In the genomic region with DNA sequence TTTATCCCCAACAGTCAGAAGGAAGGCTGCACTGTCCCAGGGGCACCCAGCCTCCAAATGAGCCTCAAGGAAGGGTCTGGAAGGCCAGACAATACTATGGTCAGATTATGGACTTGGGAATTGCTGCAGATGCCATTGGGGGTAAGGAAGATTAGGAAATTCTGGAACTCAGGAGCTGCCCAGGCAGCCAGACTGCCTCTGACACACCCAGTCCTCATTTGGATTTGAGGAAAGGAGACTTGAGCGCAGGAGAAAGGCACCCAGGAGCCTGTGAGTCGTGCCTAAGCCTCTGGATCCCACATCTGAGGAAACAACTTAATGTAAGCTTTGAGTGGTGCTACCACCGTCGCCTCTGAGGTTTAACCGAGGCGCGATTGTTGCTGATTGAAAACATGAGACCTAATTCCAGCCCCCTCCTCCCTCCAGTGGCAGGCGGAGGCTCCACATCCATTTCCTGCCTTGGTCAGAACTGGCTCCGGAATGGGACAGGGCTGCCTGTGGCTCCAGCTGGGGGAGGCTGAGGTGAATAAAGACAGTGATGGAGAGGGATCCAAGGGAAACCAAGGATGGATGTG, we compare ENCODE assay signal across 12 cellular contexts.
DNase-seq lines count a peak whose midpoint lies in the region; ATAC-seq and TF ChIP-seq lines count a peak whose summit lies in the region.
"Had no signal": no experiment of that assay in that cellular context is flagged by ENCODE, and none has a peak within 500 bp of the region (broad histone marks: within the 10 kb centered on the region; RNA-seq: fewer than 3 reads in every experiment).

No MANE protein-coding gene starts in this region.

- H3K36me3 ChIP-seq in BLaER1, result no peaks in the 10 kb centered on the region
- H3K36me3 ChIP-seq in neuronal stem cell (replicated peaks in 1 of 2; ENCODE audit: control insufficient read depth in 2 of 2, insufficient read depth in 2 of 2, low read length in 2 of 2), result no peaks in the 10 kb centered on the region

- no peaks in the 10 kb centered on the region for H3K36me3 Mint-ChIP-seq in activated T-cell treated with anti-CD3 and anti-CD28 coated beads, Interleukin-2, amount 50 U/mL, for 72 hours (ENCODE audit: insufficient read depth in 2 of 2)

- H3K4me1 ChIP-seq in BLaER1 (peaks cover 43% of the 10 kb centered on the region), foreskin keratinocyte (no peaks in the 10 kb centered on the region), neuronal stem cell (ENCODE audit: control insufficient read depth in 2 of 2, insufficient read depth in 1 of 2, low read depth in 1 of 2, low read length in 2 of 2) (peaks cover 15 to 16% of the 10 kb centered on the region in 2 donors)

- H3K4me3 ChIP-seq in BLaER1, result no peak overlapping the region
- no peak overlapping the region for H3K4me3 ChIP-seq in neuronal stem cell (ENCODE audit: low read length in 2 of 2)

- H3K18ac ChIP-seq in neuronal stem cell (ENCODE audit: low read length), result peak overlapping the region; percentile 80

- no CpG with 5 or more reads among the region's 9 CpGs for WGBS in neuronal stem cell (ENCODE audit: extremely low coverage in 2 of 2, insufficient read length in 2 of 2, insufficient replicate concordance in 1 of 2), 2 donors

- H3K4me3 Mint-ChIP-seq in activated T-cell treated with anti-CD3 and anti-CD28 coated beads, Interleukin-2, amount 50 U/mL, for 72 hours, result no peak overlapping the region
- H3K4me3 Mint-ChIP-seq: activated B cell treated with CpG ODN at 0.5 μM for 24 hours had no signal

- H4K91ac ChIP-seq in neuronal stem cell (ENCODE audit: low read depth, low read length, poor library complexity), result no peak overlapping the region

- peaks cover 6% of the 10 kb centered on the region for H3K27me3 Mint-ChIP-seq in activated T-cell treated with anti-CD3 and anti-CD28 coated beads, Interleukin-2, amount 50 U/mL, for 72 hours (ENCODE audit: low read depth)

- peak overlapping the region; percentile 0 for H2AK5ac ChIP-seq in neuronal stem cell (ENCODE audit: low read depth, low read length)

- TF ChIP-seq CTCF in foreskin keratinocyte (conservative IDR thresholded peaks at IDR 0.05), result no peak

- no peak overlapping the region for H2BK120ac ChIP-seq in neuronal stem cell (ENCODE audit: low read depth, low read length)

- H4K20me1 ChIP-seq in BLaER1, result no peaks in the 10 kb centered on the region

- H3K4me2 ChIP-seq in BLaER1, result peak overlapping the region; percentile 77
- H3K4me2 ChIP-seq in neuronal stem cell (ENCODE audit: insufficient read depth, low read length, poor library complexity, severe bottlenecking), result no peak overlapping the region

- no peak overlapping the region for H2AFZ ChIP-seq in neuronal stem cell (ENCODE audit: low read length)

- H3K27ac ChIP-seq in BLaER1 (no peak overlapping the region), foreskin keratinocyte (no peak overlapping the region), neuronal stem cell (replicated peaks; ENCODE audit: low read length) (no peak overlapping the region)

- H2BK5ac ChIP-seq in neuronal stem cell (ENCODE audit: low read length), result no peak overlapping the region

- DNase-seq in UCSD-AML1 (lab: John Stamatoyannopoulos, UW; ENCODE audit: unreplicated experiment) (peak; percentile 15), foreskin keratinocyte (no peak), neuronal stem cell (ENCODE audit: low spot score) (no peak), NCI-H2227 treated with DMSO at 0.1 percent for 48 hours (lab: John Stamatoyannopoulos, UW) (no peak)
- no peak for DNase-seq in activated T-cell treated with anti-CD3 and anti-CD28 coated beads, Interleukin-2, amount 50 U/mL, for 72 hours
- DNase-seq: activated B cell treated with CpG ODN at 0.5 μM for 24 hours, COR-L47, hippocampal formation, NCI-H1694 had no signal

- H4K8ac ChIP-seq in neuronal stem cell (ENCODE audit: low read depth, low read length), result no peak overlapping the region

- no peaks in the 10 kb centered on the region for H3K27me3 ChIP-seq in BLaER1
- peaks cover 14% of the 10 kb centered on the region for H3K27me3 ChIP-seq in foreskin keratinocyte
- no peaks in the 10 kb centered on the region for H3K27me3 ChIP-seq in neuronal stem cell (ENCODE audit: control insufficient read depth in 3 of 3, insufficient read depth in 3 of 3, low read depth in 1 of 3, low read length in 3 of 3)

- H3K9me3 ChIP-seq in BLaER1 (no peaks in the 10 kb centered on the region), neuronal stem cell (replicated peaks in 1 of 2; ENCODE audit: control insufficient read depth in 2 of 2, insufficient read depth in 1 of 2, low read depth in 1 of 2, low read length in 2 of 2) (no peaks in the 10 kb centered on the region)

- H3K9ac ChIP-seq in BLaER1 (no peak overlapping the region), neuronal stem cell (ENCODE audit: low read depth, low read length, poor library complexity) (no peak overlapping the region)

- no peaks in the 10 kb centered on the region for H3K9me3 Mint-ChIP-seq in activated T-cell treated with anti-CD3 and anti-CD28 coated beads, Interleukin-2, amount 50 U/mL, for 72 hours
- H3K9me3 Mint-ChIP-seq: activated B cell treated with CpG ODN at 0.5 μM for 24 hours had no signal

- no peaks in the 10 kb centered on the region for H3K79me1 ChIP-seq in neuronal stem cell (ENCODE audit: low read depth, low read length)

- H3K4me1 Mint-ChIP-seq in activated T-cell treated with anti-CD3 and anti-CD28 coated beads, Interleukin-2, amount 50 U/mL, for 72 hours (ENCODE audit: low read depth), result no peaks in the 10 kb centered on the region
- H3K4me1 Mint-ChIP-seq: activated B cell treated with CpG ODN at 0.5 μM for 24 hours had no signal

- H3K23ac ChIP-seq in neuronal stem cell (ENCODE audit: low read depth, low read length, poor library complexity), result no peak overlapping the region

- no peak overlapping the region for H3K4ac ChIP-seq in neuronal stem cell (ENCODE audit: low read length)

- no peak overlapping the region for H2BK12ac ChIP-seq in neuronal stem cell (ENCODE audit: low read length)

- no peak overlapping the region for H3K27ac Mint-ChIP-seq in activated T-cell treated with anti-CD3 and anti-CD28 coated beads, Interleukin-2, amount 50 U/mL, for 72 hours
- H3K27ac Mint-ChIP-seq: activated B cell treated with CpG ODN at 0.5 μM for 24 hours had no signal

- H3K14ac ChIP-seq in neuronal stem cell (ENCODE audit: low read length), result no peak overlapping the region

- H2BK15ac ChIP-seq in neuronal stem cell (ENCODE audit: low read length), result no peak overlapping the region

- peak; percentile 8 for ATAC-seq in foreskin keratinocyte
- ATAC-seq in HG03442 (IDR thresholded peaks at IDR 0.05; ENCODE audit: unreplicated experiment), result no peak
- ATAC-seq in activated T-cell treated with anti-CD3 and anti-CD28 coated beads, Interleukin-2, amount 50 U/mL, for 72 hours (replicated peaks in 1 of 2), result no peak
- ATAC-seq in HG03571 (IDR thresholded peaks at IDR 0.05; ENCODE audit: unreplicated experiment), result no peak
